ENCODE assay signal across 21 cellular contexts in the genomic region with DNA sequence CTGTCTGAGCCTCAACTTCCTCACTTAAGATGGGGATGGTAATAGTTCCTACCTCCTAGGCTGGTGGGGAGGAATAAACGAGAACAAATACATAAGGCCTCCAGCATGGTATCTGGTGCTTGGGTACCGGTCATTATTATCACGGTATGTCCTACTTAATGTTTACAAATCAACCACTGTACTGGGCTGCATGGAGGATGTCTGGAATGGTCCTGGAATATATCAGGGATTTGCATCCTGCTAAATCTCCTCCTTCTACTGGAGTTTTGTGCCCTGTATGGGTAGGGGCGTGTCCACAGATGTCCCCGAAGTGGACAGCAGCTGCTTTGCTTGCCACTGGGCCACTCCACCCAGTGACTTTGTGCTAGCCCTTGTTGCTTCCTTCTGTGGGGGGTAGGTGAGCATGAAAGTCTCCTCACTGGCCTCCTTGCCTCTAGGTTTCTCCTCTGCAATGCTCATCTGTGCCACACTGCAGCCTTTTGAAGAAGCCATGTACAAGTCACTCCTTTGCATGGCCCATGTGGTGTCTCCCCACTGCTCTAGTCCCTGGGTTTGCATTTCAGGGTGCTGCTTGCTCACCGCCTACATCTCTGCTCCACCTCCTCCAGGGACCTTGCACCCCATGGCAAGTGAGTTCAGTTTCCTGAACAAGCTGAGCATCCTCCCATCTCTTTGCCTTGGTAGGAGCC. TPM values are rescaled to one million over a fixed set of nuclear protein-coding genes. Genes with fewer than 3 reads are reported as not detected.
DNase-seq lines count a peak whose midpoint lies in the region; ATAC-seq, FAIRE-seq and TF ChIP-seq lines count a peak whose summit lies in the region.
"Had no signal": no experiment of that assay in that cellular context is flagged by ENCODE, and none has a peak within 500 bp of the region (broad histone marks: within the 10 kb centered on the region; RNA-seq: fewer than 3 reads in every experiment).

No MANE protein-coding gene starts in this region.

- H3K27ac ChIP-seq in A549 = peak overlapping the region; percentile 98 to 99
- H3K27ac ChIP-seq in CD4-positive, alpha-beta memory T cell (ENCODE audit: low read depth, low read length) = no peak overlapping the region
- H3K27ac ChIP-seq: left lung had no signal

- DNase-seq in A549 (ENCODE audit: low read depth in 1 of 2, low spot score in 1 of 2) (no peak), natural killer cell (peak; percentile 47), NCI-H510A treated with DMSO at 0.1 percent for 48 hours (lab: John Stamatoyannopoulos, UW) (no peak), hypothalamus (lab: John Stamatoyannopoulos, UW) (no peak), globus pallidus (ENCODE audit: low spot score) (no peak), mesenteric fat pad (ENCODE audit: low spot score) (no peak)
- DNase-seq in CD4-positive, alpha-beta memory T cell = peak in 2 of 5 donors; percentile 20 to 24
- peak; percentile 41 for DNase-seq in activated CD8-positive, alpha-beta T cell treated with anti-CD3 and anti-CD28 coated beads, Interleukin-2, amount 10 ng/mL, durations not matched to agents 7 days and 5 days
- DNase-seq: activated CD4-positive, alpha-beta T cell treated with anti-CD3 and anti-CD28 coated beads for 1 hour; activated CD8-positive, alpha-beta memory T cell treated with anti-CD3 and anti-CD28 coated beads, Interleukin-2, amount 50 U/mL, for 4 hours; aorta; effector CD8-positive, alpha-beta T cell; left lung; NCI-H1694 treated with DMSO at 0.1 percent for 48 hours; NCI-H226; right cardiac atrium had no signal

- no peaks in the 10 kb centered on the region for H3K9me3 Mint-ChIP-seq in CD4-positive, alpha-beta memory T cell
- H3K9me3 Mint-ChIP-seq in activated CD8-positive, alpha-beta T cell treated with anti-CD3 and anti-CD28 coated beads, Interleukin-2, amount 10 ng/mL, durations not matched to agents 7 days and 5 days (ENCODE audit: insufficient read depth) = no peaks in the 10 kb centered on the region
- H3K9me3 Mint-ChIP-seq in natural killer cell = no peaks in the 10 kb centered on the region

- CTCF ChIA-PET in A549 (lab: Yijun Ruan, JAX) = interaction anchor here (0.9 to 3.8 kb wide), 4 partner anchors 11 to 81 kb away, joined by 3 to 16 read pairs (median 4); no protein-coding TSS in a partner anchor
- CTCF ChIA-PET in CD4-positive, alpha-beta memory T cell (lab: Charles Lee; ENCODE audit: partially characterized antibody) = interaction anchor here (1.0 kb wide), 1 partner anchor 8 kb away, joined by 3 read pairs; no protein-coding TSS in a partner anchor
- CTCF ChIA-PET in activated CD8-positive, alpha-beta T cell treated with anti-CD3 and anti-CD28 coated beads, Interleukin-2, amount 10 ng/mL, durations not matched to agents 7 days and 5 days (lab: Charles Lee) = interaction anchor here (1.1 kb wide), 1 partner anchor 170 kb away, joined by 3 read pairs; no protein-coding TSS in a partner anchor

- H3K27me3 ChIP-seq in CD4-positive, alpha-beta memory T cell (ENCODE audit: insufficient read depth, low read length) = no peaks in the 10 kb centered on the region
- H3K27me3 ChIP-seq: tibial nerve had no signal

- no peak overlapping the region for H3K4me3 ChIP-seq in A549
- no peak overlapping the region for H3K4me3 ChIP-seq in CD4-positive, alpha-beta memory T cell (ENCODE audit: low read length in 2 of 2)
- H3K4me3 ChIP-seq: left lung, tibial nerve had no signal

- peaks cover 10 to 32% (median 24%) of the 10 kb centered on the region in 4 donors for H3K4me1 Mint-ChIP-seq in CD4-positive, alpha-beta memory T cell
- peaks cover 35% of the 10 kb centered on the region for H3K4me1 Mint-ChIP-seq in activated CD8-positive, alpha-beta T cell treated with anti-CD3 and anti-CD28 coated beads, Interleukin-2, amount 10 ng/mL, durations not matched to agents 7 days and 5 days (ENCODE audit: low read depth)
- H3K4me1 Mint-ChIP-seq in natural killer cell = peaks cover 52 to 55% of the 10 kb centered on the region in 2 donors

- H3K4me1 ChIP-seq in A549 = peaks cover 19% of the 10 kb centered on the region
- peaks cover 20% of the 10 kb centered on the region for H3K4me1 ChIP-seq in CD4-positive, alpha-beta memory T cell (ENCODE audit: insufficient read depth, low read length)

- intact Hi-C loops in CD4-positive, alpha-beta memory T cell (cut with micrococcal nuclease) = no loop called here
- intact Hi-C loops in natural killer cell (cut with micrococcal nuclease) = loop anchor here (1.0 to 10.0 kb wide), 3 partner anchors 36 to 392 kb away; no protein-coding TSS in a partner anchor

- no peak for FAIRE-seq in A549 (lab: Jason Lieb, UNC)
- FAIRE-seq: D721Med, GM12891, H54, RCC 7860 had no signal

- H3K9me3 ChIP-seq in A549 = no peaks in the 10 kb centered on the region
- no peaks in the 10 kb centered on the region for H3K9me3 ChIP-seq in CD4-positive, alpha-beta memory T cell (ENCODE audit: control insufficient read depth in 1 of 2, low read length in 2 of 2)
- H3K9me3 ChIP-seq: left lung, tibial nerve had no signal

- WGBS in A549 (ENCODE audit: missing lambda C conversion rate) = 88% methylated on average over 6 of the region's 6 CpGs

- no peak for TF ChIP-seq EP300 in A549 (IDR thresholded peaks at IDR 0.05)

- POLR2A ChIA-PET in A549 (lab: Yijun Ruan, JAX) = no interaction called here
- POLR2A ChIA-PET in CD4-positive, alpha-beta memory T cell (lab: Charles Lee; ENCODE audit: partially characterized antibody) = interaction anchor here (0.5 to 1.5 kb wide), 2 partner anchors 38 to 174 kb away, joined by 3 to 6 read pairs; no protein-coding TSS in a partner anchor
- POLR2A ChIA-PET in activated CD8-positive, alpha-beta T cell treated with anti-CD3 and anti-CD28 coated beads, Interleukin-2, amount 10 ng/mL, durations not matched to agents 7 days and 5 days (lab: Charles Lee) = interaction anchor here (0.7 to 0.9 kb wide), 2 partner anchors 28 to 79 kb away, joined by 3 read pairs; no protein-coding TSS in a partner anchor

- peak overlapping the region; percentile 22 to 97 (median 95) for H3K27ac Mint-ChIP-seq in CD4-positive, alpha-beta memory T cell
- H3K27ac Mint-ChIP-seq in activated CD8-positive, alpha-beta T cell treated with anti-CD3 and anti-CD28 coated beads, Interleukin-2, amount 10 ng/mL, durations not matched to agents 7 days and 5 days = no peak overlapping the region
- peak overlapping the region; percentile 86 to 93 for H3K27ac Mint-ChIP-seq in natural killer cell

- ATAC-seq in A549 (no peak), natural killer cell (peak; percentile 18 to 39 (median 24))
- no peak for ATAC-seq in activated CD8-positive, alpha-beta T cell treated with anti-CD3 and anti-CD28 coated beads, Interleukin-2, amount 10 ng/mL, durations not matched to agents 7 days and 5 days
- ATAC-seq: left lung, right cardiac atrium had no signal

- TF ChIP-seq CTCF in A549 (IDR thresholded peaks at IDR 0.05) (no peak), natural killer cell (IDR thresholded peaks at IDR 0.05) (no peak)

- H3K36me3 Mint-ChIP-seq in CD4-positive, alpha-beta memory T cell = peaks cover 0 to 13% of the 10 kb centered on the region in 2 donors
- H3K36me3 Mint-ChIP-seq in activated CD8-positive, alpha-beta T cell treated with anti-CD3 and anti-CD28 coated beads, Interleukin-2, amount 10 ng/mL, durations not matched to agents 7 days and 5 days (ENCODE audit: low read depth) = peaks cover 13% of the 10 kb centered on the region
- no peaks in the 10 kb centered on the region for H3K36me3 Mint-ChIP-seq in natural killer cell

- TF ChIP-seq POLR2A in A549 (IDR thresholded peaks at IDR 0.05; ENCODE audit: low read length) = no peak

- H3K4me2 ChIP-seq in A549 = peak overlapping the region; percentile 97; the same call in 2 of the 3 replicates

- no peak for TF ChIP-seq RAD21 in A549 (conservative IDR thresholded peaks at IDR 0.05 in 1 of 2, IDR thresholded peaks at IDR 0.05 in 1 of 2)

- peak overlapping the region in 4 of 8 donors; percentile 18 to 94 (median 57) for H3K4me3 Mint-ChIP-seq in CD4-positive, alpha-beta memory T cell
- H3K4me3 Mint-ChIP-seq in activated CD8-positive, alpha-beta T cell treated with anti-CD3 and anti-CD28 coated beads, Interleukin-2, amount 10 ng/mL, durations not matched to agents 7 days and 5 days = no peak overlapping the region
- H3K4me3 Mint-ChIP-seq in natural killer cell = peak overlapping the region; percentile 85

- H3K27me3 Mint-ChIP-seq in CD4-positive, alpha-beta memory T cell = no peaks in the 10 kb centered on the region
- peaks cover 44% of the 10 kb centered on the region for H3K27me3 Mint-ChIP-seq in activated CD8-positive, alpha-beta T cell treated with anti-CD3 and anti-CD28 coated beads, Interleukin-2, amount 10 ng/mL, durations not matched to agents 7 days and 5 days (ENCODE audit: low read depth)
- H3K27me3 Mint-ChIP-seq in natural killer cell (ENCODE audit: low read depth in 2 of 2) = peaks cover 0 to 5% of the 10 kb centered on the region in 2 donors

- H3K36me3 ChIP-seq in CD4-positive, alpha-beta memory T cell (ENCODE audit: insufficient read depth, low read length) = no peaks in the 10 kb centered on the region
- H3K36me3 ChIP-seq: left lung, tibial nerve had no signal

TF ChIP-seq in A549, 52 proteins besides CTCF, POLR2A, EP300 and RAD21 (continues in another document):
- TF ChIP-seq TP53 (CRISPR knock-in tag; IDR thresholded peaks at IDR 0.05) (no peak), FOSB (CRISPR knock-in tag; IDR thresholded peaks at IDR 0.05) (no peak), FOSL2 (IDR thresholded peaks at IDR 0.05) (no peak), FOSL2 (CRISPR knock-in tag; IDR thresholded peaks at IDR 0.05) (no peak), HDAC2 (IDR thresholded peaks at IDR 0.05) (no peak), MAFK (IDR thresholded peaks at IDR 0.05; ENCODE audit: partially characterized antibody) (no peak)
- TF ChIP-seq, protein P1, sequence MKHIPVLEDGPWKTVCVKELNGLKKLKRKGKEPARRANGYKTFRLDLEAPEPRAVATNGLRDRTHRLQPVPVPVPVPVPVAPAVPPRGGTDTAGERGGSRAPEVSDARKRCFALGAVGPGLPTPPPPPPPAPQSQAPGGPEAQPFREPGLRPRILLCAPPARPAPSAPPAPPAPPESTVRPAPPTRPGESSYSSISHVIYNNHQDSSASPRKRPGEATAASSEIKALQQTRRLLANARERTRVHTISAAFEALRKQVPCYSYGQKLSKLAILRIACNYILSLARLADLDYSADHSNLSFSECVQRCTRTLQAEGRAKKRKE (CRISPR knock-in tag; IDR thresholded peaks at IDR 0.05; ENCODE audit: low read depth) = no peak

RNA-seq across cellular contexts. Expression of gene CMIP, which starts 2.2 kb away (rescaled TPM):
- polyA plus RNA-seq in A549 (2011; rRNA removed) = 21.6 and 44.7 TPM in 2 replicates
- polyA plus RNA-seq in A549 (2012; cell fraction: cytosol; rRNA removed) = 78.5 and 97.9 TPM in 2 replicates
- polyA plus RNA-seq in A549 (2012; cell fraction: nucleus; rRNA removed) = 128 and 142 TPM in 2 replicates
- polyA plus RNA-seq in A549 (2017; fragmentation: RNase III; extraction: RNeasy Plus Mini Kit Qiagen cat#74134 plus additional on column Dnase treatment) = 118 to 129 TPM (median 125 TPM) in 3 replicates
- polyA minus RNA-seq in A549 (2011; rRNA and poly(A)+ RNA removed) = 89.1 and 130 TPM in 2 replicates
- total RNA-seq in CD4-positive, alpha-beta memory T cell = 10 to 100 TPM; 33.2 to 36.4 TPM
- under 1 TPM in 1 of 2 donors, not detected in 1; 0.84 TPM for polyA plus RNA-seq in CD4-positive, alpha-beta memory T cell
- 10 to 100 TPM; 62.5 to 70.4 TPM for total RNA-seq in activated CD8-positive, alpha-beta T cell treated with anti-CD3 and anti-CD28 coated beads, Interleukin-2, amount 10 ng/mL, durations not matched to agents 7 days and 5 days
- total RNA-seq in natural killer cell = 100 to 1,000 TPM in 1 of 3 donors, 10 to 100 TPM in 2; 88.2 to 115 (median 91.5) TPM
- 68.4 TPM for total RNA-seq in mesenteric fat pad

Comparison
In these comparisons a context has a peak if more than half of its experiments do, and no peak if none do; other contexts are left out.
1. ATAC-seq: peak in natural killer cell (3 of 3); none in A549 (0 of 2) and activated CD8-positive, alpha-beta T cell treated with anti-CD3 and anti-CD28 coated beads, Interleukin-2, amount 10 ng/mL, durations not matched to agents 7 days and 5 days (single experiment).
2. DNase-seq: peak in activated CD8-positive, alpha-beta T cell treated with anti-CD3 and anti-CD28 coated beads, Interleukin-2, amount 10 ng/mL, durations not matched to agents 7 days and 5 days (single experiment) and natural killer cell (single experiment); none in A549 (0 of 2), NCI-H510A treated with DMSO at 0.1 percent for 48 hours (single experiment), hypothalamus (0 of 51), globus pallidus (single experiment) and mesenteric fat pad (single experiment).